In genomic region chr1:212791676-212792395, GRCh38 we compare ENCODE assay signal across 8 cellular contexts. TPM values are rescaled to one million over a fixed set of nuclear protein-coding genes. Genes with fewer than 3 reads are reported as not detected.
DNase-seq lines count a peak whose midpoint lies in the region; TF ChIP-seq lines count a peak whose summit lies in the region.

Gene NSL1 (minus strand): TSS chr1:212791777. CDS start chr1:212791763, 14 bp downstream.
Gene TATDN3 (plus strand): TSS chr1:212791894. CDS start chr1:212791922, 28 bp downstream.

- no peaks in the 10 kb centered on the region for H3K36me3 ChIP-seq in MM.1S (replicated peaks; ENCODE audit: insufficient read depth, low read length)
- H3K36me3 ChIP-seq in stomach = peaks cover 5 to 24% (median 8%) of the 10 kb centered on the region in 4 donors

- H3K27ac ChIP-seq in MM.1S (ENCODE audit: low read length) (peak within 1 kb of the TSS; percentile 76), stomach (peak within 1 kb of the TSS; percentile 94 to 97 (median 95))

- no peaks in the 10 kb centered on the region for H3K36me3 Mint-ChIP-seq in neural crest cell (ENCODE audit: low read depth)

- H3K9me3 ChIP-seq in MM.1S (replicated peaks; ENCODE audit: insufficient read depth, low read length) (no peaks in the 10 kb centered on the region), stomach (no peaks in the 10 kb centered on the region)

- H3K4me3 Mint-ChIP-seq in neural crest cell = peak within 1 kb of the TSS; percentile 99

- peaks cover 21% of the 10 kb centered on the region for H3F3A ChIP-seq in MM.1S (ENCODE audit: insufficient read depth, low read length)

- TF ChIP-seq CTCF in MM.1S (IDR thresholded peaks at IDR 0.05; ENCODE audit: low read length) (no peak), foreskin fibroblast (IDR thresholded peaks at IDR 0.05; ENCODE audit: low read depth, low read length) (no peak), neural crest cell (conservative IDR thresholded peaks at IDR 0.05) (no peak), stomach (IDR thresholded peaks at IDR 0.05) (peak in 1 of 7 experiments; percentile 2)

- no peaks in the 10 kb centered on the region for H3K9me2 ChIP-seq in MM.1S (replicated peaks; ENCODE audit: insufficient read depth, low read length)

- H3K27me3 ChIP-seq in MM.1S (replicated peaks; ENCODE audit: insufficient read depth, low read length) (no peaks in the 10 kb centered on the region), stomach (no peaks in the 10 kb centered on the region)

- H3K9me3 Mint-ChIP-seq in neural crest cell = no peaks in the 10 kb centered on the region

- H3K4me1 ChIP-seq in MM.1S (ENCODE audit: low read length) (peaks cover 17% of the 10 kb centered on the region), stomach (peaks cover 12 to 64% (median 34%) of the 10 kb centered on the region in 4 donors)

- TF ChIP-seq POLR2A in stomach (IDR thresholded peaks at IDR 0.05) = no peak

- peak within 1 kb of the TSS; percentile 92 for H2AFZ ChIP-seq in MM.1S (ENCODE audit: low read length)

- DNase-seq in GDM1 (lab: John Stamatoyannopoulos, UW) (peak; percentile 83), HCEC 1CT (peak; percentile 80), MM.1S (peak; percentile 96), SHP77 treated with DMSO at 0.1 percent for 48 hours (lab: John Stamatoyannopoulos, UW) (peak; percentile 83), activated gamma-delta T cell treated with Interleukin-2 at 50 U/mL for 16 hours (peak; percentile 96), foreskin fibroblast (peak; percentile 90 to 97), neural crest cell (ENCODE audit: low read depth, low spot score) (peak; percentile 100), stomach (peak; percentile 90)

- peaks cover 38% of the 10 kb centered on the region for H3K4me1 Mint-ChIP-seq in neural crest cell

- no peaks in the 10 kb centered on the region for H4K20me1 ChIP-seq in MM.1S (ENCODE audit: insufficient read depth, low read length)

- TF ChIP-seq EP300 in stomach (IDR thresholded peaks at IDR 0.05) = peak; percentile 27

- intact Hi-C loops in stomach (cut with DNase I; ENCODE audit: low total_unique reads) = no loop called here

- peak within 1 kb of the TSS; percentile 89 for H3K4me3 ChIP-seq in MM.1S (ENCODE audit: low read length)
- peak within 1 kb of the TSS; percentile 85 to 94 for H3K4me3 ChIP-seq in foreskin fibroblast (ENCODE audit: low read depth in 1 of 2, low read length in 2 of 2)
- H3K4me3 ChIP-seq in stomach = peak within 1 kb of the TSS; percentile 82 to 97 (median 92)

- peak within 1 kb of the TSS; percentile 76 for H3K9ac ChIP-seq in MM.1S (ENCODE audit: low read length)

- H3K27me3 Mint-ChIP-seq in neural crest cell (ENCODE audit: low read depth) = peaks cover 4% of the 10 kb centered on the region

- H3K4me2 ChIP-seq in MM.1S (ENCODE audit: low read depth, low read length) = peak within 1 kb of the TSS; percentile 88

- H3K27ac Mint-ChIP-seq in neural crest cell (ENCODE audit: unreplicated experiment) = peak within 1 kb of the TSS; percentile 99

- H3K79me2 ChIP-seq in MM.1S (ENCODE audit: low read length) = peaks cover 47% of the 10 kb centered on the region

- 0 to 1% (median 0%) methylated on average over 42 to 46 of the region's 46 CpGs for whole genome bisulfite sequencing in stomach, 5 donors

RNA-seq across cellular contexts. Expression of gene NSL1, which starts in this region (rescaled TPM):
- total RNA-seq in neural crest cell (63.0 and 64.7 TPM in 2 replicates), stomach (100 to 1,000 TPM in 1 of 5 donors, 10 to 100 TPM in 4; 23.2 to 170 (median 54.2) TPM)
- polyA plus RNA-seq in stomach = 10 to 100 TPM; 10.2 to 23.8 (median 21.8) TPM

RNA-seq across cellular contexts. Expression of gene TATDN3, which starts in this region (rescaled TPM):
- total RNA-seq in neural crest cell (14.2 and 15.1 TPM in 2 replicates), stomach (10 to 100 TPM in 2 of 5 donors, 1 to 10 TPM in 3; 2.6 to 52.2 (median 9.3) TPM)
- polyA plus RNA-seq in stomach = 10 to 100 TPM in 2 of 3 donors, 1 to 10 TPM in 1; 8.1 to 11.2 (median 11.1) TPM

Comparison
In these comparisons a context has a peak if more than half of its experiments do, and no peak if none do; other contexts are left out.
1. Peak in every context shown above with its lines: DNase-seq, H3K4me3 ChIP-seq and H3K27ac ChIP-seq.